In genomic region chr3:17588422-17588821, GRCh38 we compare ENCODE assay signal across 23 cellular contexts.
"Had no signal": no experiment of that assay in that cellular context is flagged by ENCODE, and none has a peak within 500 bp of the region (broad histone marks: within the 10 kb centered on the region; RNA-seq: fewer than 3 reads in every experiment).

No MANE protein-coding gene starts in this region.

- H3K4me3 ChIP-seq: coronary artery, dorsolateral prefrontal cortex, esophagus muscularis mucosa, gastrocnemius medialis, heart right ventricle, left lung, lower lobe of right lung, mucosa of descending colon had no signal

- H3K27ac ChIP-seq: coronary artery, dorsolateral prefrontal cortex, esophagus muscularis mucosa, foreskin keratinocyte, gastrocnemius medialis, heart right ventricle, left lung, lower lobe of right lung had no signal

- ATAC-seq: foreskin keratinocyte, gastrocnemius medialis, heart right ventricle, left cardiac atrium, left lung, left ventricle myocardium superior, lower lobe of right lung, mucosa of descending colon had no signal

- H3K4me1 ChIP-seq: esophagus muscularis mucosa, foreskin keratinocyte, gastrocnemius medialis, left lung, lower lobe of right lung had no signal

- DNase-seq: dermis blood vessel endothelial cell; dorsolateral prefrontal cortex; effector CD4-positive, alpha-beta T cell; effector memory CD4-positive, alpha-beta T cell; foreskin keratinocyte; gastrocnemius medialis; glutamatergic neuron; head of caudate nucleus; heart right ventricle; hippocampal formation; left cardiac atrium; left lung; left ventricle myocardium superior; lower lobe of right lung; mesenchymal stem cell; mucosa of descending colon; naive B cell had no signal

- H3K27me3 ChIP-seq: dorsolateral prefrontal cortex, esophagus muscularis mucosa, foreskin keratinocyte, gastrocnemius medialis, heart right ventricle, left lung had no signal

- H3K36me3 ChIP-seq: gastrocnemius medialis, lower lobe of right lung had no signal

- FAIRE-seq: colon, endothelial cell of umbilical vein, islet of Langerhans, keratinocyte had no signal
